Comparison of ENCODE assay signal across 9 cellular contexts in the genomic region with DNA sequence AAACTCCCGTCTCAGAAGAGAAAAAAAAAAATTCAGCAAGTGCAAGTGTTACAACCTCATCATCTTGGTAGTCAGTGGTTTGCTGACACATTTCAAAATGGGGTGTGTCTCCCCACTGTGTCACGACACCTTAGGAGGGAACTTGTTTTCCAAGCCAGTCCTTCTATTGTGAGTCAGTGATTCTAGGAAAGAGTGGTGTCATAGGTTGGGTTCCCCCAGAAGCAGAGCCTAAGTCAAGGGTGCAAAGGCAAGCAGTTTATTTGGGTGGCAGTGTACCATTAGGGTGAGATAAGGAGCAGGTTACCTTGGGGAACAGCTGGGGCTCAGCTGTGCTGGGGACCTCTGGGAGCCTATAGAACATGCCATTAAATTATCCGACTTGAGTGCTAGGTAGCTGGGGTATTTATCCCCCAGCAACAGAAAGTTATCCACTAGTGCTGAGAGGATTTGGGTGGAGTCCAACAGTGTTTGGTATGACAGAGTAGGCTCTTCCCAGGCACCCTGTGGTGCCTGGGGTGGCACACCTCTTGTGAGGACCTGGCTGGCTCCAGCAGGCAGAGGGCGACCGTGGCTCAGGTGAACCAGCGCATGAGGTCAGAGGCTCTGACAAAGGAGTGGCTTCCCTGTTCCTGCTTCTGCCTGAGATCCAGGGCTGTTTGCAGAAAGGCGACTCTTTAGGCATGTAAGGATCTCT. TPM values are rescaled to one million over a fixed set of nuclear protein-coding genes. Genes with fewer than 3 reads are reported as not detected.
DNase-seq lines count a peak whose midpoint lies in the region; ATAC-seq and TF ChIP-seq lines count a peak whose summit lies in the region.
"Had no signal": no experiment of that assay in that cellular context is flagged by ENCODE, and none has a peak within 500 bp of the region (broad histone marks: within the 10 kb centered on the region; RNA-seq: fewer than 3 reads in every experiment).

No MANE protein-coding gene starts in this region.

- H2AFZ ChIP-seq in H9 (ENCODE audit: low read length) = no peak overlapping the region

- no peak overlapping the region for H4K5ac ChIP-seq in H9 (ENCODE audit: insufficient read length, low read depth, low read length)

- H3K56ac ChIP-seq in H9 (ENCODE audit: insufficient read length, low read depth, low read length) = no peak overlapping the region

- no peaks in the 10 kb centered on the region for H3K23me2 ChIP-seq in H9 (ENCODE audit: insufficient read length, low read depth, low read length, poor library complexity, severe bottlenecking)

- ATAC-seq in HG02610 (IDR thresholded peaks at IDR 0.05; ENCODE audit: unreplicated experiment) = no peak

- no peak overlapping the region for H3K4me2 ChIP-seq in H9 (ENCODE audit: insufficient read depth, insufficient read length, low read length)

- no peaks in the 10 kb centered on the region for H3K27me3 ChIP-seq in H9 (ENCODE audit: insufficient read depth, low read length)
- no peaks in the 10 kb centered on the region for H3K27me3 ChIP-seq in breast epithelium

- no peaks in the 10 kb centered on the region for H3K9me3 ChIP-seq in H9 (ENCODE audit: control insufficient read depth, low read depth, low read length)
- H3K9me3 ChIP-seq in breast epithelium = no peaks in the 10 kb centered on the region

- H4K8ac ChIP-seq in H9 (replicated peaks; ENCODE audit: insufficient read length, low read depth, low read length) = no peak overlapping the region

- H3K23ac ChIP-seq in H9 (ENCODE audit: insufficient read length, low read depth, low read length) = no peak overlapping the region

- no peak overlapping the region for H3K4ac ChIP-seq in H9 (ENCODE audit: low read depth, low read length)

- H3K79me1 ChIP-seq in H9 (ENCODE audit: insufficient read depth, low read depth, low read length, poor library complexity, severe bottlenecking) = no peaks in the 10 kb centered on the region

- no peak overlapping the region for H2BK5ac ChIP-seq in H9 (ENCODE audit: insufficient read length, low read length)

- intact Hi-C loops in breast epithelium (cut with DNase I; ENCODE audit: low total_unique reads) (no loop called here), posterior vena cava (cut with DNase I) (no loop called here)

- no peak overlapping the region for H2BK120ac ChIP-seq in H9 (ENCODE audit: low read depth, low read length, poor library complexity, severe bottlenecking)

- no peaks in the 10 kb centered on the region for H3K36me3 ChIP-seq in breast epithelium

- no peak overlapping the region for H2BK12ac ChIP-seq in H9 (ENCODE audit: insufficient read length, low read depth, low read length)

- peaks cover 46 to 47% of the 10 kb centered on the region in 2 experiments for H3K4me1 Mint-ChIP-seq in H9

- no peak overlapping the region for H2BK20ac ChIP-seq in H9 (ENCODE audit: low read depth, low read length, poor library complexity, severe bottlenecking)

- WGBS in H9 (ENCODE audit: extremely low coverage, insufficient read length, low lambda C conversion rate) = no CpG with 5 or more reads among the region's 7 CpGs

- no peaks in the 10 kb centered on the region for H3K27me3 Mint-ChIP-seq in H9 (ENCODE audit: low read depth)

- DNase-seq in H9 (peak; percentile 79), NCI-H2196 (lab: John Stamatoyannopoulos, UW; ENCODE audit: unreplicated experiment) (peak; percentile 63), breast epithelium (ENCODE audit: low spot score in 2 of 2) (peak; percentile 49 to 74), posterior vena cava (ENCODE audit: low spot score) (no peak), COLO829 (ENCODE audit: low spot score) (no peak)
- DNase-seq: substantia nigra had no signal

- H3K9me3 Mint-ChIP-seq in H9 = no peaks in the 10 kb centered on the region

- H2AK5ac ChIP-seq in H9 (ENCODE audit: insufficient read length, low read length) = no peak overlapping the region

- H3K18ac ChIP-seq in H9 (ENCODE audit: insufficient read length, low read depth, low read length) = no peak overlapping the region

- TF ChIP-seq CTCF in H9 (conservative IDR thresholded peaks at IDR 0.05) (peak; percentile 55), breast epithelium (IDR thresholded peaks at IDR 0.05) (peak in 2 of 3 donors; percentile 26 to 30)

- no peak overlapping the region for H3K14ac ChIP-seq in H9 (ENCODE audit: insufficient read depth, low read length)

- no peak overlapping the region for H2BK15ac ChIP-seq in H9 (ENCODE audit: low read depth, low read length)

- H3K4me1 ChIP-seq in H9 (ENCODE audit: insufficient read depth, low read length) (peaks cover 11% of the 10 kb centered on the region; the same call in 1 of the 2 replicates), breast epithelium (peaks cover 0 to 6% of the 10 kb centered on the region in 2 donors)

- H4K20me1 ChIP-seq in H9 (ENCODE audit: control insufficient read depth, insufficient read depth, insufficient read length) = no peaks in the 10 kb centered on the region

- H3K27ac ChIP-seq in H9 (ENCODE audit: insufficient read length, low read depth, low read length) (no peak overlapping the region), breast epithelium (peak overlapping the region; percentile 46 to 59), skin epidermis (peak overlapping the region in 15 of 21 experiments; percentile 47 to 82 (median 61))

- no peak for TF ChIP-seq POLR2A in breast epithelium (IDR thresholded peaks at IDR 0.05)

- peaks cover 2% of the 10 kb centered on the region; the same call in 1 of the 2 replicates for H3K79me2 ChIP-seq in H9 (ENCODE audit: insufficient read depth, low read length)

- H4K91ac ChIP-seq in H9 (ENCODE audit: insufficient read length, low read depth, low read length) = no peak overlapping the region

- no peak overlapping the region for H3K9ac ChIP-seq in H9 (ENCODE audit: extremely low read depth, insufficient read length, low read length)

- H3T11ph ChIP-seq in H9 (ENCODE audit: low read length) = no peak overlapping the region

- H3K36me3 Mint-ChIP-seq in H9 (ENCODE audit: insufficient read depth in 1 of 3, low read depth in 3 of 3) = peaks cover 0 to 2% (median 0%) of the 10 kb centered on the region in 3 experiments; a peak in 2 of 7 replicates

- H3K27ac Mint-ChIP-seq in H9 = peak overlapping the region; percentile 41 to 84 (median 80); a peak in 4 of 7 replicates

- no peak overlapping the region for H3K4me3 Mint-ChIP-seq in H9

- H3K4me3 ChIP-seq in breast epithelium = no peak overlapping the region
- no peak overlapping the region for H3K4me3 ChIP-seq in skin epidermis

RNA-seq across cellular contexts. Expression of gene KIAA1671, which starts 41.7 kb away (rescaled TPM):
- 20.7 and 22.6 TPM in 2 replicates for total RNA-seq in H9 (2021)
- total RNA-seq in breast epithelium = 10 to 100 TPM in 2 of 3 donors, 1 to 10 TPM in 1; 9.8 to 62.8 (median 36.4) TPM
- 10 to 100 TPM; 26.2 to 27.4 TPM for total RNA-seq in posterior vena cava

RNA-seq across cellular contexts. Expression of gene LHFPL7, which starts 47.7 kb away (rescaled TPM):
- total RNA-seq in H9 (2021) (not detected in 2 replicates), breast epithelium (not detected), posterior vena cava (not detected)
- total RNA-seq: T-helper 2 cell treated with Interferon-gamma antibody and Interleukin-4, amounts not matched to agents 100 ng/mL and 5 ng/mL, for 36 hours had no signal

Comparison
In these comparisons a context has a peak if more than half of its experiments do, and no peak if none do; other contexts are left out.
1. DNase-seq: peak in H9 (single experiment), NCI-H2196 (single experiment) and breast epithelium (2 of 2); none in posterior vena cava (single experiment) and COLO829 (single experiment).